Comparison of ENCODE assay signal across 11 cellular contexts in the genomic region with DNA sequence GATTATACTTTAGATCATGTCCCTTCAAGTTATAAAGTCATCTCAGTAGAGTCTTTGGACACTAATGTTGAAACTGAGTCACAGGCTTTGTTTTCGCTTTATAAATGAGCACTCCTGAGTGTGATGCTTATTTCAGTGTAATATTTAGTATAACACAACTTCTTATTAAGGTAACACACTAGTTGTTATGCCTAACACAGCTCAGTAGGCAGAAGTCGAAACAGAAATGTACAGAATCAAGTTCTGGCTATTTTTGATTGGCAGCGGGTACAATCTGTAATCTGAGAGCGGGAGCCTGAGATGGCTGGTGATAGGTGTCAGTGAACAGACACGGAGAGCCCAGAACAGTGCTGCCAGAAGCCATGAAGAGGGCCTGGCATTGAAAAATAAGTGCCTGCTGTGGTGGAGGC. TPM values are rescaled to one million over a fixed set of nuclear protein-coding genes. Genes with fewer than 3 reads are reported as not detected.
A peak's percentile ranks its signal among the peaks of the same experiment; 100 is the strongest.
DNase-seq lines count a peak whose midpoint lies in the region; ATAC-seq lines count a peak whose summit lies in the region.
"Had no signal": no experiment of that assay in that cellular context is flagged by ENCODE, and none has a peak within 500 bp of the region (broad histone marks: within the 10 kb centered on the region; RNA-seq: fewer than 3 reads in every experiment).

No MANE protein-coding gene starts in this region.

- H3K27me3 Mint-ChIP-seq in activated CD4-positive, alpha-beta T cell treated with anti-CD3 and anti-CD28 coated beads for 36 hours: no peaks in the 10 kb centered on the region
- H3K27me3 Mint-ChIP-seq in activated CD4-positive, alpha-beta memory T cell treated with anti-CD3 and anti-CD28 coated beads, Interleukin-2, amount 10 ng/mL, durations not matched to agents 7 days and 5 days: no peaks in the 10 kb centered on the region
- H3K27me3 Mint-ChIP-seq in naive thymus-derived CD8-positive, alpha-beta T cell: no peaks in the 10 kb centered on the region

- peak; percentile 71 for ATAC-seq in activated CD4-positive, alpha-beta T cell treated with anti-CD3 and anti-CD28 coated beads for 36 hours
- ATAC-seq in GM21390 (IDR thresholded peaks at IDR 0.05; ENCODE audit: unreplicated experiment): peak; percentile 58
- ATAC-seq in naive thymus-derived CD8-positive, alpha-beta T cell: peak in 1 of 2 donors; percentile 23
- ATAC-seq in GM18861 (IDR thresholded peaks at IDR 0.05; ENCODE audit: unreplicated experiment): no peak

- no peaks in the 10 kb centered on the region for H3K9me3 Mint-ChIP-seq in activated CD4-positive, alpha-beta T cell treated with anti-CD3 and anti-CD28 coated beads for 36 hours (ENCODE audit: low read depth)
- no peaks in the 10 kb centered on the region for H3K9me3 Mint-ChIP-seq in activated CD4-positive, alpha-beta memory T cell treated with anti-CD3 and anti-CD28 coated beads, Interleukin-2, amount 10 ng/mL, durations not matched to agents 7 days and 5 days
- H3K9me3 Mint-ChIP-seq in naive thymus-derived CD8-positive, alpha-beta T cell: no peaks in the 10 kb centered on the region

- POLR2A ChIA-PET in activated CD4-positive, alpha-beta T cell treated with anti-CD3 and anti-CD28 coated beads for 36 hours (lab: Charles Lee): interaction anchor here (0.6 to 3.4 kb wide), 13 partner anchors 7 to 229 kb away, joined by 3 to 13 read pairs (median 6); partner anchors contain the start of genes CITED2, HECA and TXLNB
- POLR2A ChIA-PET in activated CD4-positive, alpha-beta memory T cell treated with anti-CD3 and anti-CD28 coated beads, Interleukin-2, amount 10 ng/mL, durations not matched to agents 7 days and 5 days (lab: Charles Lee): interaction anchor here (1.0 to 7.6 kb wide), 14 partner anchors 8 to 229 kb away, joined by 3 to 104 read pairs (median 9); partner anchors contain the start of genes CITED2, HECA and TXLNB
- POLR2A ChIA-PET in naive thymus-derived CD8-positive, alpha-beta T cell (lab: Charles Lee): interaction anchor here (0.8 to 5.1 kb wide), 6 partner anchors 9 to 229 kb away, joined by 3 to 55 read pairs (median 6); partner anchors contain the start of gene CITED2

- peaks cover 96% of the 10 kb centered on the region for H3K4me1 Mint-ChIP-seq in activated CD4-positive, alpha-beta T cell treated with anti-CD3 and anti-CD28 coated beads for 36 hours
- H3K4me1 Mint-ChIP-seq in activated CD4-positive, alpha-beta memory T cell treated with anti-CD3 and anti-CD28 coated beads, Interleukin-2, amount 10 ng/mL, durations not matched to agents 7 days and 5 days: peaks cover 93% of the 10 kb centered on the region
- peaks cover 59 to 95% (median 93%) of the 10 kb centered on the region in 4 donors for H3K4me1 Mint-ChIP-seq in naive thymus-derived CD8-positive, alpha-beta T cell

- H3K36me3 Mint-ChIP-seq in activated CD4-positive, alpha-beta T cell treated with anti-CD3 and anti-CD28 coated beads for 36 hours (ENCODE audit: low read depth): peaks cover 55% of the 10 kb centered on the region
- peaks cover 27% of the 10 kb centered on the region for H3K36me3 Mint-ChIP-seq in activated CD4-positive, alpha-beta memory T cell treated with anti-CD3 and anti-CD28 coated beads, Interleukin-2, amount 10 ng/mL, durations not matched to agents 7 days and 5 days (ENCODE audit: low read depth)
- peaks cover 0 to 21% (median 4%) of the 10 kb centered on the region in 3 donors for H3K36me3 Mint-ChIP-seq in naive thymus-derived CD8-positive, alpha-beta T cell

- peak overlapping the region; percentile 99 for H3K27ac Mint-ChIP-seq in activated CD4-positive, alpha-beta T cell treated with anti-CD3 and anti-CD28 coated beads for 36 hours
- H3K27ac Mint-ChIP-seq in activated CD4-positive, alpha-beta memory T cell treated with anti-CD3 and anti-CD28 coated beads, Interleukin-2, amount 10 ng/mL, durations not matched to agents 7 days and 5 days: peak overlapping the region; percentile 88
- peak overlapping the region; percentile 18 to 88 (median 54) for H3K27ac Mint-ChIP-seq in naive thymus-derived CD8-positive, alpha-beta T cell

- DNase-seq in activated CD4-positive, alpha-beta T cell treated with anti-CD3 and anti-CD28 coated beads for 36 hours: peak; percentile 60
- DNase-seq in activated CD4-positive, alpha-beta T cell treated with anti-CD3 and anti-CD28 coated beads for 4 hours: no peak
- DNase-seq in activated CD4-positive, alpha-beta memory T cell treated with anti-CD3 and anti-CD28 coated beads, Interleukin-2, amount 10 ng/mL, durations not matched to agents 7 days and 5 days: no peak
- DNase-seq in naive thymus-derived CD8-positive, alpha-beta T cell: no peak
- DNase-seq in NCI-H226 (no peak), T1000 (lab: John Stamatoyannopoulos, UW) (no peak)
- DNase-seq: NCI-H446, small intestine, trophoblast cell had no signal

- CTCF ChIA-PET in activated CD4-positive, alpha-beta T cell treated with anti-CD3 and anti-CD28 coated beads for 36 hours (lab: Charles Lee): interaction anchor here (0.7 to 4.8 kb wide), 9 partner anchors 9 to 75 kb away, joined by 3 to 53 read pairs (median 3); no protein-coding TSS in a partner anchor
- CTCF ChIA-PET in activated CD4-positive, alpha-beta memory T cell treated with anti-CD3 and anti-CD28 coated beads, Interleukin-2, amount 10 ng/mL, durations not matched to agents 7 days and 5 days (lab: Charles Lee): interaction anchor here (1.3 to 4.2 kb wide), 6 partner anchors 8 to 227 kb away, joined by 4 to 15 read pairs (median 8); no protein-coding TSS in a partner anchor

- H3K4me3 Mint-ChIP-seq in activated CD4-positive, alpha-beta T cell treated with anti-CD3 and anti-CD28 coated beads for 36 hours: peak overlapping the region; percentile 53
- peak overlapping the region; percentile 49 for H3K4me3 Mint-ChIP-seq in activated CD4-positive, alpha-beta memory T cell treated with anti-CD3 and anti-CD28 coated beads, Interleukin-2, amount 10 ng/mL, durations not matched to agents 7 days and 5 days
- H3K4me3 Mint-ChIP-seq in naive thymus-derived CD8-positive, alpha-beta T cell: peak overlapping the region; percentile 43 to 83 (median 77)

- intact Hi-C loops in activated CD4-positive, alpha-beta T cell treated with anti-CD3 and anti-CD28 coated beads for 36 hours (cut with DNase I, micrococcal nuclease): loop anchor here (1.0 to 5.0 kb wide), 4 partner anchors 8 to 1319 kb away; no protein-coding TSS in a partner anchor

RNA-seq across cellular contexts. Expression of gene HECA, which starts 11.4 kb away (rescaled TPM):
- total RNA-seq in activated CD4-positive, alpha-beta T cell treated with anti-CD3 and anti-CD28 coated beads for 36 hours: 10 to 100 TPM; 51.6 to 63.4 TPM
- total RNA-seq in activated CD4-positive, alpha-beta memory T cell treated with anti-CD3 and anti-CD28 coated beads, Interleukin-2, amount 10 ng/mL, durations not matched to agents 7 days and 5 days: 10 to 100 TPM; 78.9 to 81.7 TPM
- total RNA-seq in naive thymus-derived CD8-positive, alpha-beta T cell: 100 to 1,000 TPM; 154 to 159 TPM
- 1 to 10 TPM; 4.6 to 8.5 (median 5.5) TPM for polyA plus RNA-seq in naive thymus-derived CD8-positive, alpha-beta T cell
